1 cellular context compared by ENCODE assay signal in genomic region chr15:55824857-55825613, GRCh38.
TF ChIP-seq lines count a peak whose summit lies in the region.

No MANE protein-coding gene starts in this region.

TF ChIP-seq in SK-N-SH treated with all-trans-retinoic acid at 6 μM for 48 hours, 23 proteins besides CTCF, POLR2A, EP300 and RAD21 (continued from another document):
- TF ChIP-seq TSHZ2 (CRISPR knock-in tag; IDR thresholded peaks at IDR 0.05) (no peak), ZNF70 (CRISPR knock-in tag; IDR thresholded peaks at IDR 0.05) (no peak), CSRNP3 (CRISPR knock-in tag; IDR thresholded peaks at IDR 0.05) (no peak), BACH2 (CRISPR knock-in tag; IDR thresholded peaks at IDR 0.05; ENCODE audit: borderline replicate concordance) (no peak), POU6F1 (CRISPR knock-in tag; IDR thresholded peaks at IDR 0.05; ENCODE audit: borderline replicate concordance, low read depth) (no peak), ZFP3 (CRISPR knock-in tag; IDR thresholded peaks at IDR 0.05) (no peak), ZNF8 (CRISPR knock-in tag; IDR thresholded peaks at IDR 0.05) (no peak), ARNTL (CRISPR knock-in tag; IDR thresholded peaks at IDR 0.05; ENCODE audit: borderline replicate concordance, low read depth) (no peak), ISL1 (CRISPR knock-in tag; IDR thresholded peaks at IDR 0.05) (no peak), ZFP30 (CRISPR knock-in tag; IDR thresholded peaks at IDR 0.05) (no peak), OSR1 (CRISPR knock-in tag; IDR thresholded peaks at IDR 0.05) (no peak), RARB (CRISPR knock-in tag; IDR thresholded peaks at IDR 0.05) (no peak)
